9 cellular contexts compared by ENCODE assay signal in genomic region chr22:49271369-49271727, GRCh38.
"Had no signal": no experiment of that assay in that cellular context is flagged by ENCODE, and none has a peak within 500 bp of the region (broad histone marks: within the 10 kb centered on the region; RNA-seq: fewer than 3 reads in every experiment).

No MANE protein-coding gene starts in this region.

- FAIRE-seq: H54, HepG2 had no signal

- ATAC-seq: HepG2 had no signal

- H3K4me3 ChIP-seq: GM23248 had no signal

- DNase-seq: GM23248, GOT3, H9, HCEC 1CT, KG1 had no signal

- H3K27ac Mint-ChIP-seq: H9, IgD-negative memory B cell had no signal

- H3K27ac ChIP-seq: GM23248, HL-60 had no signal

- H3K9ac ChIP-seq: GM23248 had no signal

- H2AFZ ChIP-seq: GM23248 had no signal

- H3K4me1 Mint-ChIP-seq: IgD-negative memory B cell had no signal

- H3K4me3 Mint-ChIP-seq: H9, IgD-negative memory B cell had no signal

- H3K36me3 Mint-ChIP-seq: IgD-negative memory B cell had no signal
